ENCODE assay signal across 22 cellular contexts in genomic region chr3:114651555-114651954, GRCh38.
A peak's percentile ranks its signal among the peaks of the same experiment; 100 is the strongest.
DNase-seq lines count a peak whose midpoint lies in the region; ATAC-seq and TF ChIP-seq lines count a peak whose summit lies in the region.
"Had no signal": no experiment of that assay in that cellular context is flagged by ENCODE, and none has a peak within 500 bp of the region (broad histone marks: within the 10 kb centered on the region; RNA-seq: fewer than 3 reads in every experiment).

No MANE protein-coding gene starts in this region.

- TF ChIP-seq EP300 in SK-N-SH (IDR thresholded peaks at IDR 0.05; ENCODE audit: borderline replicate concordance in 1 of 2, low read depth in 1 of 2, low read length in 1 of 2), result no peak

- H3K36me3 Mint-ChIP-seq in mesothelial cell of epicardium, result peaks cover 4% of the 10 kb centered on the region
- H3K36me3 Mint-ChIP-seq: CD8-positive, alpha-beta T cell had no signal

- no peak overlapping the region for H3K27ac Mint-ChIP-seq in mesothelial cell of epicardium
- H3K27ac Mint-ChIP-seq: CD8-positive, alpha-beta T cell had no signal

- no TSS peak for BruUV-seq in IMR-90 (replicated peaks; lab: Mats Ljungman, UMichigan)

- H2AK9ac ChIP-seq in IMR-90 (replicated peaks; ENCODE audit: low read depth, low read length, poor library complexity), result no peak overlapping the region

- peak overlapping the region; percentile 72 to 81 for H3K27ac ChIP-seq in SK-N-SH (ENCODE audit: low read depth in 2 of 2, low read length in 1 of 2)
- H3K27ac ChIP-seq in IMR-90 (ENCODE audit: insufficient read depth, low read length), result no peak overlapping the region
- H3K27ac ChIP-seq in gastrocnemius medialis, result peak overlapping the region; percentile 61 to 76 (median 68)
- H3K27ac ChIP-seq: HL-60, KMS-11 had no signal

- 88% methylated on average over 4 of the region's 4 CpGs for WGBS in SK-N-SH (ENCODE audit: low lambda C conversion rate)
- WGBS in IMR-90 (ENCODE audit: extremely low coverage in 2 of 2, insufficient read length in 1 of 2), 2 experiments, result no CpG with 5 or more reads among the region's 4 CpGs

- H3K9me1 ChIP-seq in IMR-90 (ENCODE audit: insufficient read depth, low read length), result no peaks in the 10 kb centered on the region

- no peak overlapping the region for H3K4me3 ChIP-seq in SK-N-SH (ENCODE audit: low read depth in 2 of 2, low read length in 1 of 2)
- H3K4me3 ChIP-seq in IMR-90 (ENCODE audit: insufficient read depth, low read depth, low read length), result no peak overlapping the region
- no peak overlapping the region for H3K4me3 ChIP-seq in gastrocnemius medialis
- H3K4me3 ChIP-seq: SJSA1 had no signal

- no peak overlapping the region for H3K4me3 Mint-ChIP-seq in mesothelial cell of epicardium
- H3K4me3 Mint-ChIP-seq: CD8-positive, alpha-beta T cell had no signal

- H3K56ac ChIP-seq in IMR-90 (ENCODE audit: extremely low read depth, insufficient read depth, low read length), result no peak overlapping the region

- H3K23ac ChIP-seq in IMR-90 (ENCODE audit: low read depth, low read length), result no peak overlapping the region

- no peaks in the 10 kb centered on the region for H3K79me2 ChIP-seq in SK-N-SH (ENCODE audit: insufficient read depth)

- no peak overlapping the region for H3K18ac ChIP-seq in IMR-90 (ENCODE audit: low read depth, low read length)

- H3K14ac ChIP-seq in IMR-90 (replicated peaks; ENCODE audit: low read depth, low read length), result no peak overlapping the region; the same call in 1 of the 2 replicates

- no peak for DNase-seq in SK-N-SH
- no peak for DNase-seq in IMR-90
- no peak for DNase-seq in left ventricle myocardium superior
- DNase-seq in gastrocnemius medialis, result peak in 1 of 2 donors; percentile 18
- DNase-seq in NCI-H2029 (lab: John Stamatoyannopoulos, UW), result no peak
- no peak for DNase-seq in mesothelial cell of epicardium (ENCODE audit: low spot score in 2 of 2, unreplicated experiment in 2 of 2)
- DNase-seq: 8988T; AML-193; Calu3; CD8-positive, alpha-beta T cell; GDM1; NCI-H1105; NCI-H146; NCI-H2029 treated with DMSO at 0.1 percent for 48 hours; NCI-H510A treated with DMSO at 0.1 percent for 48 hours; NCI-H748 treated with DMSO at 0.1 percent for 48 hours had no signal

- H4K20me1 ChIP-seq in SK-N-SH (ENCODE audit: insufficient read depth), result no peaks in the 10 kb centered on the region
- H4K20me1 ChIP-seq in IMR-90 (ENCODE audit: insufficient read depth, low read length), result no peaks in the 10 kb centered on the region

- CTCF ChIA-PET in SK-N-SH (lab: Yijun Ruan, JAX), result no interaction called here
- CTCF ChIA-PET in IMR-90 (lab: Yijun Ruan, JAX), result no interaction called here

- in situ Hi-C loops in IMR-90 (cut with MboI; ENCODE audit: low sequenced_read_pairs) (no loop called here), gastrocnemius medialis (cut with MboI; ENCODE audit: low sequenced_read_pairs in 4 of 4) (no loop called here)

- intact Hi-C loops in IMR-90 (cut with micrococcal nuclease), result no loop called here
- intact Hi-C loops in left ventricle myocardium superior (cut with micrococcal nuclease), result no loop called here
- intact Hi-C loops in gastrocnemius medialis (cut with DNase I; ENCODE audit: low total_unique reads), result no loop called here

- 0 out of 3 replicates have a peak overlapping the region, but pooled peaks have one; percentile 55 for H2BK15ac ChIP-seq in IMR-90 (ENCODE audit: low read depth, low read length)

- H3K79me1 ChIP-seq in IMR-90 (ENCODE audit: low read depth in 1 of 2, low read length in 2 of 2), result no peaks in the 10 kb centered on the region

- H3K36me3 ChIP-seq in SK-N-SH (replicated peaks in 1 of 2; ENCODE audit: control insufficient read depth in 1 of 2, insufficient read depth in 2 of 2, low read length in 1 of 2) (peaks cover 0 to 3% of the 10 kb centered on the region in 2 experiments), IMR-90 (ENCODE audit: control insufficient read depth, insufficient read depth, low read length) (no peaks in the 10 kb centered on the region), gastrocnemius medialis (no peaks in the 10 kb centered on the region)
- H3K36me3 ChIP-seq: SJSA1 had no signal

- peak overlapping the region; percentile 64; the same call in 1 of the 2 replicates for H2BK120ac ChIP-seq in IMR-90 (ENCODE audit: low read depth, low read length)

- no peak for TF ChIP-seq RAD21 in SK-N-SH (IDR thresholded peaks at IDR 0.05; ENCODE audit: low read length)
- TF ChIP-seq RAD21 in IMR-90 (IDR thresholded peaks at IDR 0.05; ENCODE audit: low read length), result no peak

- H3K27me3 ChIP-seq in SK-N-SH (ENCODE audit: insufficient read depth), result no peaks in the 10 kb centered on the region
- H3K27me3 ChIP-seq in IMR-90 (ENCODE audit: control insufficient read depth, insufficient read depth, low read length), result no peaks in the 10 kb centered on the region
- H3K27me3 ChIP-seq in gastrocnemius medialis, result no peaks in the 10 kb centered on the region
- H3K27me3 ChIP-seq: SJSA1 had no signal

- H3K4me1 ChIP-seq in SK-N-SH (ENCODE audit: control insufficient read depth in 1 of 2, insufficient read depth in 2 of 2, low read depth in 1 of 2, low read length in 1 of 2) (peaks cover 0 to 27% of the 10 kb centered on the region in 2 experiments; a peak in 3 of 4 replicates), IMR-90 (ENCODE audit: control insufficient read depth, insufficient read depth, low read length) (no peaks in the 10 kb centered on the region), gastrocnemius medialis (peaks cover 23 to 25% of the 10 kb centered on the region in 2 donors)

- H3K9me3 Mint-ChIP-seq in mesothelial cell of epicardium, result peaks cover 8% of the 10 kb centered on the region
- H3K9me3 Mint-ChIP-seq: CD8-positive, alpha-beta T cell had no signal

- TF ChIP-seq CTCF in SK-N-SH (IDR thresholded peaks at IDR 0.05), result no peak
- TF ChIP-seq CTCF in IMR-90 (conservative IDR thresholded peaks at IDR 0.05; ENCODE audit: low read depth, low read length), result no peak
- TF ChIP-seq CTCF in gastrocnemius medialis (IDR thresholded peaks at IDR 0.05 in 4 of 5, conservative IDR thresholded peaks at IDR 0.05 in 1 of 5), result no peak
- TF ChIP-seq CTCF in mesothelial cell of epicardium (IDR thresholded peaks at IDR 0.05; ENCODE audit: unreplicated experiment), result no peak

- H3K4me2 ChIP-seq in SK-N-SH (0 out of 2 replicates have a peak overlapping the region, but pooled peaks have one; percentile 26), IMR-90 (ENCODE audit: low read depth, low read length) (no peak overlapping the region)
- H3K4me2 ChIP-seq: KMS-11 had no signal

- H4K8ac ChIP-seq in IMR-90 (ENCODE audit: low read depth in 2 of 2, low read length in 2 of 2), result no peak overlapping the region

- no peaks in the 10 kb centered on the region for H3K27me3 Mint-ChIP-seq in mesothelial cell of epicardium (ENCODE audit: low read depth)

- H3K9ac ChIP-seq in SK-N-SH (no peak overlapping the region), IMR-90 (ENCODE audit: low read depth, low read length) (no peak overlapping the region)
- H3K9ac ChIP-seq: KMS-11 had no signal

- no peak overlapping the region for H3K4ac ChIP-seq in IMR-90 (ENCODE audit: low read depth, low read length)

- no peak for TF ChIP-seq POLR2A in IMR-90 (IDR thresholded peaks at IDR 0.05; ENCODE audit: low read depth, low read length)
- TF ChIP-seq POLR2A in gastrocnemius medialis (IDR thresholded peaks at IDR 0.05), result no peak

- H4K5ac ChIP-seq in IMR-90 (ENCODE audit: low read depth, low read length), result no peak overlapping the region

- ATAC-seq in SK-N-SH treated with all-trans-retinoic acid at 6 μM for 48 hours, result no peak
- no peak for ATAC-seq in IMR-90 (ENCODE audit: low read depth)
- peak; percentile 45 for ATAC-seq in left ventricle myocardium superior
- ATAC-seq in gastrocnemius medialis, result peak; percentile 80 to 87
- no peak for ATAC-seq in HG02884 (IDR thresholded peaks at IDR 0.05; ENCODE audit: unreplicated experiment)
- ATAC-seq: CD8-positive, alpha-beta T cell; Panc1 had no signal

- H2AK5ac ChIP-seq in IMR-90 (ENCODE audit: low read depth, low read length), result no peak overlapping the region

- no peak overlapping the region for H4K91ac ChIP-seq in IMR-90 (ENCODE audit: insufficient read depth, low read depth, low read length)

- H3K9me3 ChIP-seq in SK-N-SH (peaks cover 4% of the 10 kb centered on the region; the same call in 1 of the 2 replicates), IMR-90 (ENCODE audit: control insufficient read depth, insufficient read depth, low read length) (no peaks in the 10 kb centered on the region), gastrocnemius medialis (no peaks in the 10 kb centered on the region)
- H3K9me3 ChIP-seq: SJSA1 had no signal

- H3K4me1 Mint-ChIP-seq in mesothelial cell of epicardium, result peaks cover 9% of the 10 kb centered on the region

- no peak overlapping the region for H2AFZ ChIP-seq in SK-N-SH (ENCODE audit: low read depth)
- no peak overlapping the region for H2AFZ ChIP-seq in IMR-90 (replicated peaks; ENCODE audit: low read length, poor library complexity)

- H3K9me2 ChIP-seq in SK-N-SH, result no peaks in the 10 kb centered on the region

- no peak overlapping the region for H2BK5ac ChIP-seq in IMR-90 (ENCODE audit: low read depth, low read length, poor library complexity, severe bottlenecking)

- peaks cover 27% of the 10 kb centered on the region for H3F3A ChIP-seq in SK-N-SH (replicated peaks; ENCODE audit: insufficient read depth)

- dilution Hi-C loops in IMR-90 (cut with HindIII; ENCODE audit: low sequenced_read_pairs, unreplicated experiment), result no loop called here

- peak overlapping the region; percentile 76; the same call in 1 of the 2 replicates for H2BK20ac ChIP-seq in IMR-90 (ENCODE audit: low read depth, low read length)

- POLR2A ChIA-PET in SK-N-SH (lab: Yijun Ruan, JAX), result interaction anchor here (0.5 kb wide), 1 partner anchor 23 kb away, joined by 4 read pairs; no protein-coding TSS in a partner anchor
- POLR2A ChIA-PET in IMR-90 (lab: Charles Lee; ENCODE audit: unreplicated experiment), result no interaction called here

TF ChIP-seq in SK-N-SH treated with all-trans-retinoic acid at 6 μM for 48 hours, 23 proteins besides CTCF, POLR2A, EP300 and RAD21 (continues in another document):
- TF ChIP-seq ZFP3 (CRISPR knock-in tag; IDR thresholded peaks at IDR 0.05) (no peak), TOX (CRISPR knock-in tag; IDR thresholded peaks at IDR 0.05; ENCODE audit: borderline replicate concordance) (no peak), CSDC2 (CRISPR knock-in tag; IDR thresholded peaks at IDR 0.05) (no peak), ZFP30 (CRISPR knock-in tag; IDR thresholded peaks at IDR 0.05) (no peak), SNAI2 (CRISPR knock-in tag; IDR thresholded peaks at IDR 0.05) (no peak), TCF4 (CRISPR knock-in tag; IDR thresholded peaks at IDR 0.05; ENCODE audit: borderline replicate concordance) (no peak), ESRRG (CRISPR knock-in tag; IDR thresholded peaks at IDR 0.05) (no peak)

TF ChIP-seq in IMR-90, 13 proteins besides CTCF, POLR2A, EP300 and RAD21 (continues in another document):
- TF ChIP-seq NFE2L2 (IDR thresholded peaks at IDR 0.05; ENCODE audit: low read depth, low read length) (no peak), BHLHE40 (IDR thresholded peaks at IDR 0.05; ENCODE audit: low read depth, low read length) (no peak)

Comparison
In these comparisons a context has a peak if more than half of its experiments do, and no peak if none do; other contexts are left out.
1. ATAC-seq: peak in left ventricle myocardium superior (single experiment) and gastrocnemius medialis (2 of 2); none in SK-N-SH treated with all-trans-retinoic acid at 6 μM for 48 hours (single experiment), IMR-90 (single experiment) and HG02884 (single experiment).